8 cellular contexts compared by ENCODE assay signal in genomic region chr1:212284744-212285684, GRCh38. TPM values are rescaled to one million over a fixed set of nuclear protein-coding genes. Genes with fewer than 3 reads are reported as not detected.
DNase-seq lines count a peak whose midpoint lies in the region; ATAC-seq, FAIRE-seq and TF ChIP-seq lines count a peak whose summit lies in the region.

PPP2R5A (plus strand) TSS chr1:212285410; CDS start chr1:212286111, 701 bp downstream.

- no peaks in the 10 kb centered on the region; the same call in 1 of the 2 replicates for H3K36me3 ChIP-seq in SU-DHL-6 (ENCODE audit: low read length)
- H3K36me3 ChIP-seq in pancreas, result no peaks in the 10 kb centered on the region
- no peaks in the 10 kb centered on the region for H3K36me3 ChIP-seq in tibial nerve

- peaks cover 6% of the 10 kb centered on the region for H3F3A ChIP-seq in SU-DHL-6 (ENCODE audit: insufficient read depth)

- H3K27me3 ChIP-seq in SU-DHL-6 (ENCODE audit: low read length) (no peaks in the 10 kb centered on the region), pancreas (no peaks in the 10 kb centered on the region), tibial nerve (no peaks in the 10 kb centered on the region)

- ATAC-seq in HG02642 (IDR thresholded peaks at IDR 0.05; ENCODE audit: poor library complexity, unreplicated experiment) (peak; percentile 91), Right ventricle myocardium inferior (peak; percentile 98), pancreas (peak; percentile 87 to 95 (median 89))

- H3K4me3 ChIP-seq in GM12864 (ENCODE audit: low read depth, low read length) (peak within 1 kb of the TSS; percentile 84), SU-DHL-6 (ENCODE audit: insufficient read depth, low read length, poor library complexity, severe bottlenecking) (peak within 1 kb of the TSS; percentile 93), pancreas (peak within 1 kb of the TSS; percentile 78 to 100 (median 87)), tibial nerve (peak within 1 kb of the TSS; percentile 80 to 98 (median 85))

- peak within 1 kb of the TSS; percentile 88 for H3K27ac ChIP-seq in SU-DHL-6 (ENCODE audit: low read depth, low read length)
- H3K27ac ChIP-seq in pancreas, result peak within 1 kb of the TSS; percentile 99 to 100 (median 99)
- H3K27ac ChIP-seq in tibial nerve, result peak within 1 kb of the TSS; percentile 98 to 99 (median 98)

- WGBS in pancreas, 2 donors, result 0 to 1% methylated on average over 78 to 92 of the region's 92 CpGs
- 0 to 1% methylated on average over 31 to 54 of the region's 92 CpGs for WGBS in tibial nerve, 2 donors

- H3K9me3 ChIP-seq in SU-DHL-6 (ENCODE audit: insufficient read depth, low read length) (no peaks in the 10 kb centered on the region), pancreas (no peaks in the 10 kb centered on the region), tibial nerve (no peaks in the 10 kb centered on the region)

- peak; percentile 60 for FAIRE-seq in pancreas (lab: Jason Lieb, UNC)

- peaks cover 0 to 27% (median 26%) of the 10 kb centered on the region in 3 donors for H3K4me1 ChIP-seq in pancreas
- peaks cover 0 to 42% (median 24%) of the 10 kb centered on the region in 4 donors for H3K4me1 ChIP-seq in tibial nerve

- no peaks in the 10 kb centered on the region for H3K9me2 ChIP-seq in SU-DHL-6 (replicated peaks; ENCODE audit: insufficient read depth, low read length)

- TF ChIP-seq EP300 in tibial nerve (IDR thresholded peaks at IDR 0.05), result peak; percentile 87 to 98

- peak within 1 kb of the TSS; percentile 99 for H3K4me2 ChIP-seq in SU-DHL-6 (ENCODE audit: low read depth, low read length, poor library complexity, severe bottlenecking)

- TF ChIP-seq CTCF in GM12864 (IDR thresholded peaks at IDR 0.05; ENCODE audit: low read depth, low read length, missing control alignments), result peak; percentile 36
- TF ChIP-seq CTCF in SU-DHL-6 (IDR thresholded peaks at IDR 0.05; ENCODE audit: insufficient read depth, low read length, poor library complexity, severe bottlenecking), result peak; percentile 43
- TF ChIP-seq CTCF in pancreas (IDR thresholded peaks at IDR 0.05), result peak in 1 of 4 donors; percentile 10
- TF ChIP-seq CTCF in tibial nerve (IDR thresholded peaks at IDR 0.05), result peak in 3 of 5 experiments; percentile 2 to 30 (median 28)

- peak; percentile 99 for DNase-seq in GM12864 (ENCODE audit: low read depth)
- DNase-seq in NCI-H1105 treated with DMSO at 0.1 percent for 48 hours (lab: John Stamatoyannopoulos, UW), result peak; percentile 99
- DNase-seq in activated naive CD8-positive, alpha-beta T cell treated with anti-CD3 and anti-CD28 coated beads, Interleukin-2, amount 50 U/mL, for 16 hours (ENCODE audit: low read depth, low spot score), result peak; percentile 95
- peak; percentile 100 for DNase-seq in Right ventricle myocardium inferior (ENCODE audit: missing footprints)
- peak; percentile 97 to 99 (median 99) for DNase-seq in pancreas
- peak; percentile 96 to 97 for DNase-seq in tibial nerve (ENCODE audit: low spot score in 2 of 2)

- H3K9ac ChIP-seq in SU-DHL-6 (ENCODE audit: low read length), result peak within 1 kb of the TSS; percentile 83

- intact Hi-C loops in Right ventricle myocardium inferior (cut with DNase I), result loop anchor here (1.0 to 5.0 kb wide), 6 partner anchors 50 to 211 kb away; no protein-coding TSS in a partner anchor
- intact Hi-C loops in pancreas (cut with DNase I), result no loop called here

- peak within 1 kb of the TSS; percentile 59 for H2AFZ ChIP-seq in SU-DHL-6 (ENCODE audit: low read depth, low read length, severe bottlenecking)

- peak; percentile 88 to 94 for TF ChIP-seq POLR2A in tibial nerve (IDR thresholded peaks at IDR 0.05)

- H3K79me2 ChIP-seq in SU-DHL-6 (ENCODE audit: insufficient read depth, low read length), result peaks cover 39% of the 10 kb centered on the region

- 0 out of 2 replicates have a peak, but pooled peaks cover 4% of the 10 kb centered on the region for H4K20me1 ChIP-seq in SU-DHL-6 (ENCODE audit: low read depth, low read length)

RNA-seq across cellular contexts. Expression of gene PPP2R5A, which starts in this region (rescaled TPM):
- total RNA-seq in Right ventricle myocardium inferior (80.8 TPM), pancreas (10 to 100 TPM; 19.6 to 30.5 (median 22.2) TPM), tibial nerve (10 to 100 TPM; 38.5 to 48.0 (median 41.7) TPM)
- 10 to 100 TPM; 14.4 to 19.3 TPM for polyA plus RNA-seq in pancreas

Comparison
In these comparisons a context has a peak if more than half of its experiments do, and no peak if none do; other contexts are left out.
1. Peak in every context shown above with its lines: DNase-seq, ATAC-seq, H3K4me3 ChIP-seq and H3K27ac ChIP-seq.